8 cellular contexts compared by ENCODE assay signal in genomic region chr11:65918211-65919150, GRCh38. TPM values are rescaled to one million over a fixed set of nuclear protein-coding genes. Genes with fewer than 3 reads are reported as not detected.
A peak's percentile ranks its signal among the peaks of the same experiment; 100 is the strongest.
DNase-seq lines count a peak whose midpoint lies in the region; TF ChIP-seq lines count a peak whose summit lies in the region.

TSS of gene C11orf68 (minus strand) at chr11:65919062. CDS start at chr11:65919031, 31 bp downstream.

- no peaks in the 10 kb centered on the region for H3K9me2 ChIP-seq in GM23248 (ENCODE audit: insufficient read depth)

- H3K4me3 Mint-ChIP-seq in immature natural killer cell = peak within 1 kb of the TSS; percentile 88 to 95 (median 89)

- H3K4me1 Mint-ChIP-seq in immature natural killer cell = peaks cover 40 to 52% of the 10 kb centered on the region in 2 donors

- peak; percentile 15 for DNase-seq in NCI-H2029 (lab: John Stamatoyannopoulos, UW)
- no peak for DNase-seq in NCI-H2029 treated with DMSO at 0.1 percent for 48 hours (lab: John Stamatoyannopoulos, UW)
- DNase-seq in GM23248 = peak; percentile 70
- no peak for DNase-seq in LNCaP clone FGC (ENCODE audit: low read depth)
- peak; percentile 63 for DNase-seq in astrocyte of the hippocampus (ENCODE audit: low read depth, low spot score)
- no peak for DNase-seq in immature natural killer cell
- DNase-seq in smooth muscle cell (lab: John Stamatoyannopoulos, UW; ENCODE audit: unreplicated experiment) = no peak
- no peak for DNase-seq in iPS-NIHi11 (ENCODE audit: low spot score)

- H3F3A ChIP-seq in GM23248 (ENCODE audit: insufficient read depth) (peaks cover 57% of the 10 kb centered on the region), smooth muscle cell (ENCODE audit: low read depth) (peaks cover 26% of the 10 kb centered on the region)

- H3K9ac ChIP-seq in GM23248 (peak within 1 kb of the TSS; percentile 96), smooth muscle cell (ENCODE audit: low read depth) (peak within 1 kb of the TSS; percentile 98)

- H3K36me3 ChIP-seq in GM23248 (ENCODE audit: low read depth) = peaks cover 18% of the 10 kb centered on the region; the same call in 1 of the 2 replicates
- H3K36me3 ChIP-seq in smooth muscle cell (ENCODE audit: low read depth) = no peaks in the 10 kb centered on the region

- in situ Hi-C loops in GM23248 (cut with MboI) = no loop called here

- WGBS in GM23248 (ENCODE audit: low coverage in 1 of 2, low lambda C conversion rate in 2 of 2, missing lambda C conversion rate in 2 of 2), 2 experiments = 5 to 8% methylated on average over 38 to 68 of the region's 78 CpGs
- 19% methylated on average over 26 of the region's 78 CpGs for WGBS in smooth muscle cell (ENCODE audit: low lambda C conversion rate)

- H3K27me3 Mint-ChIP-seq in immature natural killer cell (ENCODE audit: low read depth in 3 of 3) = peaks cover 2 to 15% (median 9%) of the 10 kb centered on the region in 3 donors

- H3K9me3 Mint-ChIP-seq in immature natural killer cell = peaks cover 0 to 1% (median 0%) of the 10 kb centered on the region in 6 donors

- H3K79me2 ChIP-seq in GM23248 (ENCODE audit: insufficient read depth) (peaks cover 71% of the 10 kb centered on the region), smooth muscle cell (ENCODE audit: low read depth) (peaks cover 34% of the 10 kb centered on the region)

- no peaks in the 10 kb centered on the region for H4K20me1 ChIP-seq in GM23248 (ENCODE audit: insufficient read depth)
- H4K20me1 ChIP-seq in smooth muscle cell (ENCODE audit: low read depth) = peaks cover 6% of the 10 kb centered on the region

- H3K27me3 ChIP-seq in GM23248 (replicated peaks; ENCODE audit: insufficient read depth) (no peaks in the 10 kb centered on the region), smooth muscle cell (ENCODE audit: low read depth) (no peaks in the 10 kb centered on the region)

- H3K9me3 ChIP-seq in GM23248 (ENCODE audit: low read depth) (no peaks in the 10 kb centered on the region), smooth muscle cell (replicated peaks; ENCODE audit: low read depth) (no peaks in the 10 kb centered on the region)

- H3K4me2 ChIP-seq in GM23248 (ENCODE audit: unreplicated experiment) = peak within 1 kb of the TSS; percentile 87
- peak within 1 kb of the TSS; percentile 93 for H3K4me2 ChIP-seq in smooth muscle cell

- TF ChIP-seq CTCF in LNCaP clone FGC (IDR thresholded peaks at IDR 0.05; ENCODE audit: control insufficient read depth, extremely low read depth, insufficient read depth) (0 out of 2 replicates have a peak, but pooled peaks have one; percentile 1), smooth muscle cell (IDR thresholded peaks at IDR 0.05; ENCODE audit: borderline replicate concordance, insufficient read depth, poor library complexity, severe bottlenecking) (no peak)

- H3K27ac Mint-ChIP-seq in immature natural killer cell = peak within 1 kb of the TSS; percentile 75 to 93 (median 88)

- H3K4me3 ChIP-seq in GM23248 = peak within 1 kb of the TSS; percentile 93
- H3K4me3 ChIP-seq in LNCaP clone FGC (ENCODE audit: low read depth, low read length) = peak within 1 kb of the TSS; percentile 95
- peak within 1 kb of the TSS; percentile 93 for H3K4me3 ChIP-seq in smooth muscle cell

- peaks cover 49% of the 10 kb centered on the region for H3K4me1 ChIP-seq in GM23248 (ENCODE audit: insufficient read depth)
- H3K4me1 ChIP-seq in smooth muscle cell (ENCODE audit: low read depth) = peaks cover 19% of the 10 kb centered on the region

- peaks cover 6 to 14% (median 13%) of the 10 kb centered on the region in 3 donors for H3K36me3 Mint-ChIP-seq in immature natural killer cell

- H3K27ac ChIP-seq in GM23248 (peak within 1 kb of the TSS; percentile 99), smooth muscle cell (ENCODE audit: low read depth) (peak within 1 kb of the TSS; percentile 97)

- H2AFZ ChIP-seq in GM23248 (peak within 1 kb of the TSS; percentile 23), smooth muscle cell (ENCODE audit: low read depth) (peak within 1 kb of the TSS; percentile 56)

RNA-seq across cellular contexts. Expression of gene C11orf68, which starts in this region (rescaled TPM):
- total RNA-seq in GM23248 (2014; rRNA removed; shearing (Covaris generic)) = 46.2 and 50.5 TPM in 2 replicates
- polyA plus RNA-seq in GM23248 (2016; fragmentation: Nextera tagmentation; extraction: Ambion mirVana) (91.5 and 94.4 TPM in 2 replicates), immature natural killer cell (10 to 100 TPM; 45.7 to 84.5 (median 60.4) TPM), smooth muscle cell (90.8 and 99.5 TPM in 2 replicates)
- total RNA-seq in smooth muscle cell = 32.0 and 41.2 TPM in 2 replicates

Comparison
In these comparisons a context has a peak if more than half of its experiments do, and no peak if none do; other contexts are left out.
1. DNase-seq: peak in NCI-H2029 (single experiment), GM23248 (single experiment) and astrocyte of the hippocampus (single experiment); none in NCI-H2029 treated with DMSO at 0.1 percent for 48 hours (single experiment), LNCaP clone FGC (single experiment), immature natural killer cell (0 of 3), smooth muscle cell (single experiment) and iPS-NIHi11 (single experiment).
2. Peak in every context shown above with its lines, with median percentiles within 50 percentile points of each other: H3K4me3 ChIP-seq.